In the genomic region with DNA sequence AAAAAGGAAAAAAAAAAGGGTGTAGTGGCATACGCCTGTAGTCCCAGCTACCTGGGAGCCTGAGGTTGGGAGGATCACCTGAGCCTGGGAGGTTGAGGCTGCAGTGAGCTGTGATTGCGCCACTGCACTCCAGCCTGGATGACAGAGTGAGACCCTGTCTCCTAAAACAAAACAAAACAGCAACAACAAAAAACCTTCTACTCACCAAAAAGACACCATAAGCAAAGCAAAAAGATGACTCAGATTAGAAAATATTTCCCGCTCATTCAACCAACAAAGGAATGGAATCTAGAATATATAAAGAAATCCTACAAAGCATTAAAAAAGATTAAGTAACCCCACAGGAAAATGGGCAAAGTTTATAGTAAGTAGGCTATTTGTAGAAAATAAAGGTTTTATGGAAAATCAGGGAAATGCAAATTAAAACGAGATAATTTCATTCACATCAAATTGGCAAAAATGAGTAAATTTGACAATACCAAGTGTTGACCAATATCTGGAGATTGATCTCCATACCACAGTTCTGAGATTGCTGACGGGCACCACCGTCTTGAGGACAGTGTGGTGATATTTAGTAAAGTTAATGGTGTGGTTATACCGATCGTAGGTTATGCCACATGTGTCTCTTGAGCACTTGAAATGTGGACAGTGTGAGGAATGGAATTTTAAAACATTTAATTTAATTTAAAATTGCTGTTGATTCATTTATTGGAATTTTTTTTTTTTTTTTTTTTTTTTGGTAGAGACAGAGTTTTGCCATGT, we compare ENCODE assay signal across 1 cellular context.
A peak's percentile ranks its signal among the peaks of the same experiment; 100 is the strongest.
TF ChIP-seq lines count a peak whose summit lies in the region.

No MANE protein-coding gene starts in this region.

TF ChIP-seq in H1, 55 proteins besides CTCF, POLR2A, EP300 and RAD21:
- TF ChIP-seq JUND (IDR thresholded peaks at IDR 0.05; ENCODE audit: low read length) = no peak
- peak; percentile 71 for TF ChIP-seq CEBPB (IDR thresholded peaks at IDR 0.05; ENCODE audit: low read depth, low read length)
- no peak for TF ChIP-seq GABPA (IDR thresholded peaks at IDR 0.05; ENCODE audit: borderline replicate concordance, insufficient read depth, low read length)
